7 cellular contexts compared by ENCODE assay signal in genomic region chr1:3748316-3748900, GRCh38. TPM values are rescaled to one million over a fixed set of nuclear protein-coding genes. Genes with fewer than 3 reads are reported as not detected.
"Had no signal": no experiment of that assay in that cellular context is flagged by ENCODE, and none has a peak within 500 bp of the region (broad histone marks: within the 10 kb centered on the region; RNA-seq: fewer than 3 reads in every experiment).

No MANE protein-coding gene starts in this region.

RNA-seq across cellular contexts. Expression of gene CCDC27, which starts 3.8 kb away (rescaled TPM):
- total RNA-seq: dermis microvascular lymphatic vessel endothelial cell, esophagus muscularis mucosa, left cardiac atrium, lower lobe of right lung, mononuclear cell, skeletal muscle tissue, transverse colon had no signal

RNA-seq across cellular contexts. Expression of gene SMIM1, which starts 24.1 kb away (rescaled TPM):
- total RNA-seq: transverse colon had no signal
